30 cellular contexts compared by ENCODE assay signal in the genomic region with DNA sequence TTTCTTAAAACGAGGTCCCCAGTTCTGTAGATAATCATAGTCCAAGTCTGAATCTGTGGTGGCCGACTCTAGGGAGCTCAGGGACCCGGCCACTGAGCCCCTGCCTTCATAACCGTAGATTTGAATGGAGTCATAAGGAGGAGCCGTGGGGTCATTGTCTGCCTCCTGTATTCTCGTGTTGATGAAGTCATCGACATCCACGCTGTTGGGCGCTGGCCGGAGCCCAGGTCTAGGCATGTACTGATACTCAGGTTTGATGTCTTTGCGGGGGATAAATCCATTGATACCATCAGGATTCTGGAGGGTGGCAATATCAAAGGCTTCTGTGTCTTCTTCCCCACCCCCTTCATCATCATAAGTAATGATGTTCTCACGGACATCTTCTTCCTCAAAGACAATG.
"Had no signal": no experiment of that assay in that cellular context is flagged by ENCODE, and none has a peak within 500 bp of the region (broad histone marks: within the 10 kb centered on the region; RNA-seq: fewer than 3 reads in every experiment).

No MANE protein-coding gene starts in this region.

- H2AFZ ChIP-seq: neural progenitor cell, parathyroid adenoma had no signal

- H3K27ac Mint-ChIP-seq: naive thymus-derived CD8-positive, alpha-beta T cell; natural killer cell treated with Interleukin-12 subunit alpha and Interleukin-12 subunit beta and Interleukin-15 and Interleukin-18, amount 100 ng/mL, for 72 hours; neural progenitor cell; progenitor cell of endocrine pancreas; stimulated activated memory B cell treated with anti-CD40 and anti-IgM and Interleukin-4, amounts not matched to agents 10 μg/mL and 1 μg/mL and 100 μg/mL, for 72 hours; stimulated activated naive CD8-positive, alpha-beta T cell treated with anti-CD3 and anti-CD28 coated beads, Interleukin-15, amount 100 ng/mL, for 72 hours; type B pancreatic cell had no signal

- H3K27me3 ChIP-seq: neural progenitor cell, ovary, right lobe of liver, sigmoid colon, spleen, suprapubic skin, testis, tibial artery, transverse colon, upper lobe of right lung, uterus had no signal

- H3K27me3 Mint-ChIP-seq: naive thymus-derived CD8-positive, alpha-beta T cell; natural killer cell treated with Interleukin-12 subunit alpha and Interleukin-12 subunit beta and Interleukin-15 and Interleukin-18, amount 100 ng/mL, for 72 hours; progenitor cell of endocrine pancreas; stimulated activated memory B cell treated with anti-CD40 and anti-IgM and Interleukin-4, amounts not matched to agents 10 μg/mL and 1 μg/mL and 100 μg/mL, for 72 hours; stimulated activated naive CD8-positive, alpha-beta T cell treated with anti-CD3 and anti-CD28 coated beads, Interleukin-15, amount 100 ng/mL, for 72 hours; type B pancreatic cell had no signal

- H3K4me1 ChIP-seq: neural progenitor cell, parathyroid adenoma, psoas muscle, right lobe of liver, spleen, suprapubic skin, testis, transverse colon, uterus had no signal

- H3K79me2 ChIP-seq: parathyroid adenoma had no signal

- H3K27ac ChIP-seq: neural progenitor cell, ovary, parathyroid adenoma, psoas muscle, right lobe of liver, sigmoid colon, suprapubic skin, testis, tibial artery, transverse colon, upper lobe of right lung, uterus had no signal

- H3K9ac ChIP-seq: neural progenitor cell, parathyroid adenoma had no signal

- DNase-seq: naive thymus-derived CD8-positive, alpha-beta T cell; occipital lobe; ovary; psoas muscle; right cardiac atrium; right lobe of liver; sigmoid colon; small intestine; spleen; stimulated activated CD4-positive, alpha-beta T cell treated with anti-CD3 and anti-CD28 coated beads, Interleukin-12 subunit alpha, Interleukin-12 subunit beta, amount 100 ng/mL, for 4 hours; stimulated activated CD4-positive, alpha-beta T cell treated with anti-CD3 and anti-CD28 coated beads, Interleukin-1b, Interleukin-23, amount 100 ng/mL, for 48 hours; stimulated activated CD4-positive, alpha-beta T cell treated with anti-CD3 and anti-CD28 coated beads, Interleukin-4, amount 100 ng/mL, for 1 hour; stimulated activated CD4-positive, alpha-beta T cell treated with anti-CD3 and anti-CD28 coated beads, Interleukin-4, amount 100 ng/mL, for 4 hours; stimulated activated CD8-positive, alpha-beta memory T cell treated with anti-CD3 and anti-CD28 coated beads, Interleukin-4, amount 100 ng/mL, for 48 hours; stimulated activated naive CD4-positive, alpha-beta T cell; stimulated activated naive CD8-positive, alpha-beta T cell treated with anti-CD3 and anti-CD28 coated beads, Interleukin-15, amount 100 ng/mL, for 72 hours; stimulated activated naive CD8-positive, alpha-beta T cell treated with anti-CD3 and anti-CD28 coated beads, Interleukin-15, Interleukin-2, amounts not matched to agents 100 U/mL and 50 U/mL, for 24 hours; substantia nigra; testis; tibial artery; transverse colon; upper lobe of right lung; uterus had no signal

- H3K36me3 Mint-ChIP-seq: natural killer cell treated with Interleukin-12 subunit alpha and Interleukin-12 subunit beta and Interleukin-15 and Interleukin-18, amount 100 ng/mL, for 72 hours; stimulated activated memory B cell treated with anti-CD40 and anti-IgM and Interleukin-4, amounts not matched to agents 10 μg/mL and 1 μg/mL and 100 μg/mL, for 72 hours had no signal

- ATAC-seq: naive thymus-derived CD8-positive, alpha-beta T cell; natural killer cell treated with Interleukin-12 subunit alpha and Interleukin-12 subunit beta and Interleukin-15 and Interleukin-18, amount 100 ng/mL, for 72 hours; psoas muscle; right lobe of liver; stimulated activated memory B cell treated with anti-CD40 and anti-IgM and Interleukin-4, amounts not matched to agents 10 μg/mL and 1 μg/mL and 100 μg/mL, for 72 hours; stimulated activated naive CD8-positive, alpha-beta T cell treated with anti-CD3 and anti-CD28 coated beads, Interleukin-15, amount 100 ng/mL, for 72 hours; stimulated activated naive CD8-positive, alpha-beta T cell treated with anti-CD3 and anti-CD28 coated beads, Interleukin-15, Interleukin-2, amounts not matched to agents 100 U/mL and 50 U/mL, for 24 hours; upper lobe of right lung had no signal

- H3K4me3 Mint-ChIP-seq: natural killer cell treated with Interleukin-12 subunit alpha and Interleukin-12 subunit beta and Interleukin-15 and Interleukin-18, amount 100 ng/mL, for 72 hours; neural progenitor cell; stimulated activated memory B cell treated with anti-CD40 and anti-IgM and Interleukin-4, amounts not matched to agents 10 μg/mL and 1 μg/mL and 100 μg/mL, for 72 hours; stimulated activated naive CD8-positive, alpha-beta T cell treated with anti-CD3 and anti-CD28 coated beads, Interleukin-15, amount 100 ng/mL, for 72 hours; type B pancreatic cell had no signal

- H3K4me2 ChIP-seq: neural progenitor cell had no signal

- H3K36me3 ChIP-seq: neural progenitor cell, ovary, right lobe of liver, transverse colon, uterus had no signal

- H3K4me3 ChIP-seq: neural progenitor cell, ovary, psoas muscle, right lobe of liver, sigmoid colon, spleen, suprapubic skin, testis, tibial artery, transverse colon, upper lobe of right lung, uterus had no signal

- H3K9me3 ChIP-seq: ovary, psoas muscle, right lobe of liver, sigmoid colon, suprapubic skin, testis, tibial artery, transverse colon, upper lobe of right lung, uterus had no signal

- H3K4me1 Mint-ChIP-seq: naive thymus-derived CD8-positive, alpha-beta T cell; neural progenitor cell; stimulated activated memory B cell treated with anti-CD40 and anti-IgM and Interleukin-4, amounts not matched to agents 10 μg/mL and 1 μg/mL and 100 μg/mL, for 72 hours; stimulated activated naive CD8-positive, alpha-beta T cell treated with anti-CD3 and anti-CD28 coated beads, Interleukin-15, amount 100 ng/mL, for 72 hours had no signal

- H3K9me3 Mint-ChIP-seq: neural progenitor cell, type B pancreatic cell had no signal
